Comparison of ENCODE assay signal across 29 cellular contexts in genomic region chr14:49792618-49793017, GRCh38.
"Had no signal": no experiment of that assay in that cellular context is flagged by ENCODE, and none has a peak within 500 bp of the region (broad histone marks: within the 10 kb centered on the region; RNA-seq: fewer than 3 reads in every experiment).

No MANE protein-coding gene starts in this region.

- H3K4me1 ChIP-seq: body of pancreas, gastroesophageal sphincter, right lobe of liver, uterus had no signal

- H3K27ac Mint-ChIP-seq: activated CD4-positive, alpha-beta memory T cell treated with anti-CD3 and anti-CD28 coated beads, Interleukin-2, amount 10 ng/mL, durations not matched to agents 7 days and 5 days; activated CD4-positive, alpha-beta T cell treated with anti-CD3 and anti-CD28 coated beads, Interleukin-2, amount 10 ng/mL, durations not matched to agents 24 days and 14 days; activated naive CD4-positive, alpha-beta T cell treated with anti-CD3 and anti-CD28 coated beads, Interleukin-2, amount 50 U/mL, for 24 hours; natural killer cell treated with Interleukin-12 subunit alpha and Interleukin-12 subunit beta and Interleukin-15 and Interleukin-18, amount 100 ng/mL, for 72 hours; stimulated activated effector memory CD8-positive, alpha-beta T cell treated with anti-CD3 and anti-CD28 coated beads, Interleukin-12 subunit alpha, Interleukin-12 subunit beta, amount 100 ng/mL, for 72 hours; stimulated activated naive CD8-positive, alpha-beta T cell treated with anti-CD3 and anti-CD28 coated beads, Interleukin-15, Interleukin-2, amounts not matched to agents 100 ng/mL and 50 ng/mL, for 24 hours had no signal

- DNase-seq: activated CD4-positive, alpha-beta memory T cell treated with anti-CD3 and anti-CD28 coated beads, Interleukin-2, amount 10 ng/mL, durations not matched to agents 7 days and 5 days; activated CD4-positive, alpha-beta T cell treated with anti-CD3 and anti-CD28 coated beads, Interleukin-2, amount 10 ng/mL, durations not matched to agents 24 days and 14 days; activated CD8-positive, alpha-beta memory T cell treated with anti-CD3 and anti-CD28 coated beads, Interleukin-2, amount 50 U/mL, for 48 hours; activated gamma-delta T cell; activated T-cell treated with anti-CD3 and anti-CD28 coated beads, Interleukin-2, amount 50 U/mL, for 24 hours; aorta; body of pancreas; dorsolateral prefrontal cortex; effector memory CD4-positive, alpha-beta T cell; erythroblast; islet precursor cell; mammary epithelial cell; midbrain; posterior cingulate gyrus; right lobe of liver; stimulated activated CD4-positive, alpha-beta T cell treated with anti-CD3 and anti-CD28 coated beads, Interleukin-4, amount 100 ng/mL, for 24 hours; T-helper 1 cell; trophoblast cell; uterus had no signal

- H3K4me3 Mint-ChIP-seq: activated CD4-positive, alpha-beta memory T cell treated with anti-CD3 and anti-CD28 coated beads, Interleukin-2, amount 10 ng/mL, durations not matched to agents 7 days and 5 days; activated CD4-positive, alpha-beta T cell treated with anti-CD3 and anti-CD28 coated beads, Interleukin-2, amount 10 ng/mL, durations not matched to agents 24 days and 14 days; activated naive CD4-positive, alpha-beta T cell treated with anti-CD3 and anti-CD28 coated beads, Interleukin-2, amount 50 U/mL, for 24 hours; activated T-cell treated with anti-CD3 and anti-CD28 coated beads, Interleukin-2, amount 50 U/mL, for 24 hours; natural killer cell treated with Interleukin-12 subunit alpha and Interleukin-12 subunit beta and Interleukin-15 and Interleukin-18, amount 100 ng/mL, for 72 hours; stimulated activated effector memory CD8-positive, alpha-beta T cell treated with anti-CD3 and anti-CD28 coated beads, Interleukin-12 subunit alpha, Interleukin-12 subunit beta, amount 100 ng/mL, for 72 hours; stimulated activated naive CD8-positive, alpha-beta T cell treated with anti-CD3 and anti-CD28 coated beads, Interleukin-15, Interleukin-2, amounts not matched to agents 100 ng/mL and 50 ng/mL, for 24 hours had no signal

- H3K27me3 Mint-ChIP-seq: activated CD4-positive, alpha-beta memory T cell treated with anti-CD3 and anti-CD28 coated beads, Interleukin-2, amount 10 ng/mL, durations not matched to agents 7 days and 5 days; activated CD4-positive, alpha-beta T cell treated with anti-CD3 and anti-CD28 coated beads, Interleukin-2, amount 10 ng/mL, durations not matched to agents 24 days and 14 days; activated naive CD4-positive, alpha-beta T cell treated with anti-CD3 and anti-CD28 coated beads, Interleukin-2, amount 50 U/mL, for 24 hours; activated T-cell treated with anti-CD3 and anti-CD28 coated beads, Interleukin-2, amount 50 U/mL, for 24 hours; natural killer cell treated with Interleukin-12 subunit alpha and Interleukin-12 subunit beta and Interleukin-15 and Interleukin-18, amount 100 ng/mL, for 72 hours; stimulated activated naive CD8-positive, alpha-beta T cell treated with anti-CD3 and anti-CD28 coated beads, Interleukin-15, Interleukin-2, amounts not matched to agents 100 ng/mL and 50 ng/mL, for 24 hours had no signal

- H3K36me3 ChIP-seq: uterus had no signal

- H3K4me3 ChIP-seq: body of pancreas, coronary artery, dorsolateral prefrontal cortex, gastroesophageal sphincter, hepatocyte, right lobe of liver, skin epidermis, thoracic aorta, uterus had no signal

- H3K27me3 ChIP-seq: body of pancreas, dorsolateral prefrontal cortex, gastroesophageal sphincter, hepatocyte, right lobe of liver, uterus had no signal

- H3K9me3 Mint-ChIP-seq: activated CD4-positive, alpha-beta memory T cell treated with anti-CD3 and anti-CD28 coated beads, Interleukin-2, amount 10 ng/mL, durations not matched to agents 7 days and 5 days; activated CD4-positive, alpha-beta T cell treated with anti-CD3 and anti-CD28 coated beads, Interleukin-2, amount 10 ng/mL, durations not matched to agents 24 days and 14 days; activated naive CD4-positive, alpha-beta T cell treated with anti-CD3 and anti-CD28 coated beads, Interleukin-2, amount 50 U/mL, for 24 hours; activated T-cell treated with anti-CD3 and anti-CD28 coated beads, Interleukin-2, amount 50 U/mL, for 24 hours; natural killer cell treated with Interleukin-12 subunit alpha and Interleukin-12 subunit beta and Interleukin-15 and Interleukin-18, amount 100 ng/mL, for 72 hours; stimulated activated effector memory CD8-positive, alpha-beta T cell treated with anti-CD3 and anti-CD28 coated beads, Interleukin-12 subunit alpha, Interleukin-12 subunit beta, amount 100 ng/mL, for 72 hours; stimulated activated naive CD8-positive, alpha-beta T cell treated with anti-CD3 and anti-CD28 coated beads, Interleukin-15, Interleukin-2, amounts not matched to agents 100 ng/mL and 50 ng/mL, for 24 hours had no signal

- ATAC-seq: body of pancreas; gastroesophageal sphincter; natural killer cell treated with Interleukin-12 subunit alpha and Interleukin-12 subunit beta and Interleukin-15 and Interleukin-18, amount 100 ng/mL, for 72 hours; stimulated activated effector memory CD8-positive, alpha-beta T cell treated with anti-CD3 and anti-CD28 coated beads, Interleukin-12 subunit alpha, Interleukin-12 subunit beta, amount 100 ng/mL, for 72 hours had no signal

- H3K9me3 ChIP-seq: body of pancreas, gastroesophageal sphincter, right lobe of liver, thoracic aorta, uterus had no signal

- H3K27ac ChIP-seq: body of pancreas, coronary artery, gastroesophageal sphincter, hepatocyte, right lobe of liver, thoracic aorta, uterus, VCaP had no signal
